In the genomic region with DNA sequence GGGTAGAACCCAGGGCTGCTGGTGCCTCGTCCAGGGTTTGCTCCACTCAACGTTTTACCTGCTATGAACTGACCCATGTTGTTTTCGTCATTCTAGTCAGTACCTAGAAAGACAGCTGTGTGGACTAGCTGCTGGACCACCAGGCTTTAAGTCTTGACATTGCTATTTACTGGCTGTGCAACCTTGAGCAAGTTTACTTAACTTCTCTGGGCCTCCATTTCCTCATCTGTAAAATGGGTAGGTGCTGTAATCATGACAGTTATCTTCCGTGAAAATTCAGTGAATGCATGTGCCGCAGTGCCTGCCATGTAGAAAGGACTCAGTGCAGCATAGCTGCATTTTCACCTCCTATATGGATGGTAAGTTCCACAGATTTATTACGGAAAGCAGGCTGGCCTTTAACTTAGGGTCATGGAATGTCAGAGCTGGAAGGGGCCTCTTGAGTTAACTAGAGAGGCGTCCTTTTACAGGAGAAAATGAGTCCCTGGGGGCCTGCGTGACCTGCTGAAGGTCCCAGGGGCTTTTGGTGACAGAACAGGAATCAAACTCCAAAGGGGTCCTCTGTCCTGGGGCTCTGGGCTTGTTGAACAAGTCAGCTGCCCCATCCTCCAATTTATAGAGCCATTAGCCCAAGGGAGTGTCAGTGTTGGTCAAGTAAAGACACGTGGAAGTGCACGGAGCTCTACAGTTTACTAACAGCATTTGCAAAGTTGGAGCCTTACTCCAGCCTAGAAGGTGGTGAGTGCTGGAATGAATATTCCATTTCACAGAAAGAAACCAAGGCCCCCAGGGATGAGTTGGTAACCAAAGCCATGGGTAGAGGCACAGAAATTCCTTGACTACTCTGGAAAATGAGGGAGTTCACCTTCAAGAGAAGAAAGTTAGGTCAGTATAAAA, we compare ENCODE assay signal across 9 cellular contexts. TPM values are rescaled to one million over a fixed set of nuclear protein-coding genes. Genes with fewer than 3 reads are reported as not detected.
A peak's percentile ranks its signal among the peaks of the same experiment; 100 is the strongest.
DNase-seq lines count a peak whose midpoint lies in the region; ATAC-seq and TF ChIP-seq lines count a peak whose summit lies in the region.
"Had no signal": no experiment of that assay in that cellular context is flagged by ENCODE, and none has a peak within 500 bp of the region (broad histone marks: within the 10 kb centered on the region; RNA-seq: fewer than 3 reads in every experiment).

No MANE protein-coding gene starts in this region.

- no peak overlapping the region for H3K4me3 Mint-ChIP-seq in activated naive CD4-positive, alpha-beta T cell treated with anti-CD3 and anti-CD28 coated beads for 36 hours
- H3K4me3 Mint-ChIP-seq in dendritic cell treated with granulocyte-macrophage colony-stimulating factor and Interleukin-4, amounts not matched to agents 40 ng/mL and 50 ng/mL, for 4 days = no peak overlapping the region
- peak overlapping the region; percentile 45 to 47 (median 45) for H3K4me3 Mint-ChIP-seq in nephron

- H3K36me3 ChIP-seq in urinary bladder (ENCODE audit: insufficient read depth) = no peaks in the 10 kb centered on the region

- no peak overlapping the region for H3K4me3 ChIP-seq in urinary bladder (ENCODE audit: low read depth, low read length)

- H3K9me3 Mint-ChIP-seq in activated naive CD4-positive, alpha-beta T cell treated with anti-CD3 and anti-CD28 coated beads for 36 hours = no peaks in the 10 kb centered on the region
- H3K9me3 Mint-ChIP-seq in dendritic cell treated with granulocyte-macrophage colony-stimulating factor and Interleukin-4, amounts not matched to agents 40 ng/mL and 50 ng/mL, for 4 days = no peaks in the 10 kb centered on the region
- H3K9me3 Mint-ChIP-seq in nephron = no peaks in the 10 kb centered on the region

- CTCF ChIA-PET in activated naive CD4-positive, alpha-beta T cell treated with anti-CD3 and anti-CD28 coated beads for 36 hours (lab: Charles Lee) = interaction anchor here (1.2 to 2.3 kb wide), 4 partner anchors 7 to 15 kb away, joined by 4 to 8 read pairs (median 4); no protein-coding TSS in a partner anchor

- peaks cover 55% of the 10 kb centered on the region for H3K4me1 Mint-ChIP-seq in activated naive CD4-positive, alpha-beta T cell treated with anti-CD3 and anti-CD28 coated beads for 36 hours (ENCODE audit: low read depth)
- peaks cover 64% of the 10 kb centered on the region for H3K4me1 Mint-ChIP-seq in dendritic cell treated with granulocyte-macrophage colony-stimulating factor and Interleukin-4, amounts not matched to agents 40 ng/mL and 50 ng/mL, for 4 days (ENCODE audit: low read depth)
- peaks cover 69% of the 10 kb centered on the region for H3K4me1 Mint-ChIP-seq in nephron

- ATAC-seq in HG02610 (IDR thresholded peaks at IDR 0.05; ENCODE audit: unreplicated experiment) = no peak

- intact Hi-C loops in activated naive CD4-positive, alpha-beta T cell treated with anti-CD3 and anti-CD28 coated beads for 36 hours (cut with micrococcal nuclease) = no loop called here
- intact Hi-C loops in dendritic cell treated with granulocyte-macrophage colony-stimulating factor and Interleukin-4, amounts not matched to agents 40 ng/mL and 50 ng/mL, for 4 days (cut with micrococcal nuclease) = loop anchor here (1.0 kb wide), 1 partner anchor 10 kb away; no protein-coding TSS in a partner anchor

- H3K36me3 Mint-ChIP-seq in activated naive CD4-positive, alpha-beta T cell treated with anti-CD3 and anti-CD28 coated beads for 36 hours (ENCODE audit: low read depth) = no peaks in the 10 kb centered on the region
- H3K36me3 Mint-ChIP-seq in dendritic cell treated with granulocyte-macrophage colony-stimulating factor and Interleukin-4, amounts not matched to agents 40 ng/mL and 50 ng/mL, for 4 days (ENCODE audit: low read depth) = no peaks in the 10 kb centered on the region
- H3K36me3 Mint-ChIP-seq in nephron (ENCODE audit: low read depth) = no peaks in the 10 kb centered on the region

- TF ChIP-seq CTCF in nephron (IDR thresholded peaks at IDR 0.05; ENCODE audit: unreplicated experiment in 3 of 3) = no peak

- 62% methylated on average over 10 of the region's 10 CpGs for WGBS in urinary bladder

- no peaks in the 10 kb centered on the region for H3K4me1 ChIP-seq in urinary bladder (ENCODE audit: insufficient read depth)

- H3K27ac Mint-ChIP-seq in activated naive CD4-positive, alpha-beta T cell treated with anti-CD3 and anti-CD28 coated beads for 36 hours = peak overlapping the region; percentile 72
- H3K27ac Mint-ChIP-seq in dendritic cell treated with granulocyte-macrophage colony-stimulating factor and Interleukin-4, amounts not matched to agents 40 ng/mL and 50 ng/mL, for 4 days = peak overlapping the region; percentile 96
- peak overlapping the region; percentile 98 to 100 (median 100) for H3K27ac Mint-ChIP-seq in nephron

- no peaks in the 10 kb centered on the region for H3K27me3 Mint-ChIP-seq in activated naive CD4-positive, alpha-beta T cell treated with anti-CD3 and anti-CD28 coated beads for 36 hours (ENCODE audit: low read depth)
- no peaks in the 10 kb centered on the region for H3K27me3 Mint-ChIP-seq in dendritic cell treated with granulocyte-macrophage colony-stimulating factor and Interleukin-4, amounts not matched to agents 40 ng/mL and 50 ng/mL, for 4 days
- H3K27me3 Mint-ChIP-seq in nephron (ENCODE audit: low read depth) = peaks cover 3% of the 10 kb centered on the region

- peak overlapping the region; percentile 81 for H3K27ac ChIP-seq in urinary bladder (ENCODE audit: low read depth)

- no peak for DNase-seq in activated naive CD4-positive, alpha-beta T cell treated with anti-CD3 and anti-CD28 coated beads for 36 hours
- no peak for DNase-seq in activated naive CD4-positive, alpha-beta T cell (lab: John Stamatoyannopoulos, UW)
- DNase-seq in NCI-H748 (lab: John Stamatoyannopoulos, UW; ENCODE audit: unreplicated experiment) = no peak
- no peak for DNase-seq in NCI-H82 treated with DMSO at 0.1 percent for 48 hours (lab: John Stamatoyannopoulos, UW; ENCODE audit: unreplicated experiment)
- DNase-seq: activated gamma-delta T cell treated with Interleukin-2 at 50 U/mL for 16 hours had no signal

RNA-seq across cellular contexts. Expression of a gene that starts 12.0 kb away (rescaled TPM):
- over 10,000 TPM; 10,460 to 10,508 TPM for total RNA-seq in activated naive CD4-positive, alpha-beta T cell treated with anti-CD3 and anti-CD28 coated beads for 36 hours
- total RNA-seq in urinary bladder = 27,753 TPM
- polyA plus RNA-seq in urinary bladder = 141 TPM

RNA-seq across cellular contexts. Expression of a gene that starts 38.1 kb away (rescaled TPM):
- 10 to 100 TPM; 57.9 to 58.3 TPM for total RNA-seq in activated naive CD4-positive, alpha-beta T cell treated with anti-CD3 and anti-CD28 coated beads for 36 hours
- total RNA-seq in urinary bladder = 43.4 TPM
- polyA plus RNA-seq in urinary bladder = 82.0 TPM

Comparison
In these comparisons a context has a peak if more than half of its experiments do, and no peak if none do; other contexts are left out.
1. H3K4me3 Mint-ChIP-seq: peak in nephron (3 of 3); none in activated naive CD4-positive, alpha-beta T cell treated with anti-CD3 and anti-CD28 coated beads for 36 hours (single experiment) and dendritic cell treated with granulocyte-macrophage colony-stimulating factor and Interleukin-4, amounts not matched to agents 40 ng/mL and 50 ng/mL, for 4 days (single experiment).
2. Peak in every context shown above with its lines, with median percentiles within 50 percentile points of each other: H3K27ac Mint-ChIP-seq.